ENCODE assay signal across 8 cellular contexts in the genomic region with DNA sequence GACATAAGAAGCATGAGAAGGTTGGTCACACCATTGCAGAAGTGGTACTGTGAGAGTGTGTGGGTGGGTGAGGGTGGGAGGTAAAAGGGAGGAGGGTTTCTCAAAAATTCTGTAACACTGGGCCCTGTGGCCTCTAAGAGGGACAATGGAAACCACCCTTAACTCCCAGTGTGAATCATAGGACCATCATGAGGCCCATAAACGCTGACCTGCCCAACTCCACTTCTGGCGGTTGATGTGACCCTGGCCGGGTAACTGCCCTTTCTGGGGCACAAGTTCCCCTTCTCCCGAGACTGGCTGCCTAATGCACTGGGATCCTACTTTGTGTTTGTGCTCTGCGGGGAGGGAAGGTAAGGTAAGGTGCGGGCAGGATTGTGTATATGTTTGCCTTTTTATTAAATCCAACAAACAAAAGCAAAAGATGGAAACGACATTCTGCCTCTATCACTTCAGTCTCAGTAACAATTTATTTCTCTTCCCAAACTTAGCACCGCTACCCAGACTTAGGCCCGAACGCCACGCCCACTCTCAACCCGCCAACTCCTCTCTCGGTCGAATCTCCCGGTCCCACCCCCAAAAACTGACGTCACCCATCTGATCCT. TPM values are rescaled to one million over a fixed set of nuclear protein-coding genes. Genes with fewer than 3 reads are reported as not detected.
A peak's percentile ranks its signal among the peaks of the same experiment; 100 is the strongest.
DNase-seq lines count a peak whose midpoint lies in the region; ATAC-seq and TF ChIP-seq lines count a peak whose summit lies in the region.

No MANE protein-coding gene starts in this region.

- peak overlapping the region; percentile 98 for H3K9ac ChIP-seq in KMS-11

- WGBS in thymus = 7% methylated on average over 16 of the region's 16 CpGs

- H3K79me2 ChIP-seq in DOHH2 (ENCODE audit: control insufficient read depth, low read length) (peaks cover 11% of the 10 kb centered on the region), KMS-11 (ENCODE audit: insufficient read depth, low read depth) (peaks cover 16% of the 10 kb centered on the region; the same call in 1 of the 2 replicates)

- no peaks in the 10 kb centered on the region for H3F3A ChIP-seq in DOHH2 (ENCODE audit: control insufficient read depth, insufficient read depth)

- H3K4me3 ChIP-seq in DOHH2 (ENCODE audit: low read length) (peak overlapping the region; percentile 89), KMS-11 (IDR thresholded peaks at IDR 0.05; ENCODE audit: insufficient read depth, low read depth, low read length) (no peak overlapping the region), Panc1 (ENCODE audit: low read depth in 2 of 2, low read length in 2 of 2) (peak overlapping the region; percentile 81 to 94), thymus (ENCODE audit: low read length) (peak overlapping the region; percentile 78)

- CTCF ChIA-PET in Panc1 (lab: Charles Lee) = no interaction called here

- POLR2A ChIA-PET in Panc1 (lab: Charles Lee) = interaction anchor here (0.6 to 0.7 kb wide), 2 partner anchors 15 to 134 kb away, joined by 9 to 12 read pairs; no protein-coding TSS in a partner anchor

- H2AFZ ChIP-seq in KMS-11 (ENCODE audit: low read depth) = peak overlapping the region; percentile 95

- H3K27ac ChIP-seq in DOHH2 (ENCODE audit: low read depth, low read length) = peak overlapping the region; percentile 54
- H3K27ac ChIP-seq in KMS-11 = peak overlapping the region; percentile 93
- H3K27ac ChIP-seq in Panc1 (ENCODE audit: low read length) = peak overlapping the region; percentile 96
- H3K27ac ChIP-seq in thymus (ENCODE audit: low read depth) = peak overlapping the region; percentile 48

- H3K4me2 ChIP-seq in DOHH2 (ENCODE audit: low read length) = peak overlapping the region; percentile 88
- peak overlapping the region; percentile 97 for H3K4me2 ChIP-seq in KMS-11

- H3K9me3 ChIP-seq in DOHH2 (ENCODE audit: control insufficient read depth, insufficient read depth, low read length) = no peaks in the 10 kb centered on the region
- no peaks in the 10 kb centered on the region for H3K9me3 ChIP-seq in Panc1 (ENCODE audit: control insufficient read depth, insufficient read depth, low read depth, low read length)
- H3K9me3 ChIP-seq in thymus (ENCODE audit: control insufficient read depth) = no peaks in the 10 kb centered on the region

- in situ Hi-C loops in Panc1 (cut with HindIII; ENCODE audit: low pct_unique_long_range_greater_than_20kb, low sequenced_read_pairs) = no loop called here

- peaks cover 24% of the 10 kb centered on the region for H3K36me3 ChIP-seq in DOHH2 (ENCODE audit: control insufficient read depth, low read length)
- no peaks in the 10 kb centered on the region; the same call in 1 of the 2 replicates for H3K36me3 ChIP-seq in KMS-11 (ENCODE audit: insufficient read depth)
- peaks cover 2% of the 10 kb centered on the region; the same call in 1 of the 2 replicates for H3K36me3 ChIP-seq in Panc1 (ENCODE audit: control insufficient read depth, insufficient read depth, low read length)
- no peaks in the 10 kb centered on the region for H3K36me3 ChIP-seq in thymus (ENCODE audit: control insufficient read depth, insufficient read depth)

- peaks cover 22% of the 10 kb centered on the region for H3K4me1 ChIP-seq in DOHH2 (ENCODE audit: control insufficient read depth, low read length)
- peaks cover 22% of the 10 kb centered on the region for H3K4me1 ChIP-seq in KMS-11 (ENCODE audit: low read depth, poor library complexity, severe bottlenecking)
- peaks cover 16% of the 10 kb centered on the region for H3K4me1 ChIP-seq in Panc1 (ENCODE audit: control insufficient read depth, insufficient read depth, low read length)
- peaks cover 7% of the 10 kb centered on the region for H3K4me1 ChIP-seq in thymus (ENCODE audit: control insufficient read depth, insufficient read depth, low read length)

- TF ChIP-seq CTCF in DOHH2 (IDR thresholded peaks at IDR 0.05; ENCODE audit: low read depth, low read length, poor library complexity, severe bottlenecking) = no peak
- no peak for TF ChIP-seq CTCF in KMS-11 (conservative IDR thresholded peaks at IDR 0.05; ENCODE audit: low read depth, low read length)
- TF ChIP-seq CTCF in Panc1 (IDR thresholded peaks at IDR 0.05) = no peak

- ATAC-seq in GM21786 (IDR thresholded peaks at IDR 0.05; ENCODE audit: unreplicated experiment) = peak; percentile 75
- ATAC-seq in Panc1 = peak; percentile 87

- TSS peak; percentile 88 for BruUV-seq in Panc1 (replicated peaks; lab: Mats Ljungman, UMichigan)

- H3K27me3 ChIP-seq in DOHH2 (ENCODE audit: control insufficient read depth, low read length) (peaks cover 7% of the 10 kb centered on the region), KMS-11 (ENCODE audit: insufficient read depth, low read depth) (no peaks in the 10 kb centered on the region), Panc1 (ENCODE audit: control insufficient read depth, insufficient read depth, low read length) (no peaks in the 10 kb centered on the region), thymus (ENCODE audit: control insufficient read depth, insufficient read depth) (peaks cover 19% of the 10 kb centered on the region)

- H4K20me1 ChIP-seq in DOHH2 (ENCODE audit: control insufficient read depth, insufficient read depth, low read depth, low read length) = no peaks in the 10 kb centered on the region
- no peaks in the 10 kb centered on the region for H4K20me1 ChIP-seq in KMS-11 (ENCODE audit: insufficient read depth)

- DNase-seq in Panc1 (ENCODE audit: low read depth, low spot score) (no peak), germinal center (ENCODE audit: low spot score) (peak; percentile 84), non-pigmented ciliary epithelial cell (ENCODE audit: low read depth) (peak; percentile 63)
- DNase-seq in activated T-helper 9 cell treated with anti-CD3 and anti-CD28 coated beads, Interleukin-2, amount 50 U/mL, for 16 hours (ENCODE audit: low read depth) = peak; percentile 78

- no peaks in the 10 kb centered on the region for H3K9me2 ChIP-seq in DOHH2 (replicated peaks; ENCODE audit: control insufficient read depth, low read length)

- intact Hi-C loops in Panc1 (cut with micrococcal nuclease; ENCODE audit: unreplicated experiment) = no loop called here

RNA-seq across cellular contexts. Expression of a gene that starts 0.5 kb away (rescaled TPM):
- total RNA-seq in Panc1 (2021; ENCODE audit: unreplicated experiment) = 46.5 TPM
- polyA plus RNA-seq in Panc1 (2012; ENCODE audit: insufficient read length) = 40.9 TPM
- 12.9 TPM for polyA plus RNA-seq in thymus

RNA-seq across cellular contexts. Expression of a gene that starts 1.0 kb away (rescaled TPM):
- total RNA-seq in Panc1 (2021; ENCODE audit: unreplicated experiment) = 7.4 TPM
- 6.2 TPM for polyA plus RNA-seq in Panc1 (2012; ENCODE audit: insufficient read length)
- 2.4 TPM for polyA plus RNA-seq in thymus

RNA-seq across cellular contexts. Expression of a gene that starts 4.5 kb away (rescaled TPM):
- total RNA-seq in Panc1 (2021; ENCODE audit: unreplicated experiment) = 4.0 TPM
- polyA plus RNA-seq in Panc1 (2012; ENCODE audit: insufficient read length) = 4.3 TPM
- 0.82 TPM for polyA plus RNA-seq in thymus

RNA-seq across cellular contexts. Expression of a gene that starts 11.2 kb away (rescaled TPM):
- total RNA-seq in Panc1 (2021; ENCODE audit: unreplicated experiment) = 40.3 TPM
- 28.1 TPM for polyA plus RNA-seq in Panc1 (2012; ENCODE audit: insufficient read length)
- polyA plus RNA-seq in thymus = 28.6 TPM

RNA-seq across cellular contexts. Expression of a gene that starts 16.5 kb away (rescaled TPM):
- 2.3 TPM for total RNA-seq in Panc1 (2021; ENCODE audit: unreplicated experiment)
- polyA plus RNA-seq in Panc1 (2012; ENCODE audit: insufficient read length) = 1.7 TPM
- polyA plus RNA-seq in thymus = 54.9 TPM
